8 cellular contexts compared by ENCODE assay signal in genomic region chr9:129737479-129738269, GRCh38. TPM values are rescaled to one million over a fixed set of nuclear protein-coding genes. Genes with fewer than 3 reads are reported as not detected.
DNase-seq lines count a peak whose midpoint lies in the region; ATAC-seq and TF ChIP-seq lines count a peak whose summit lies in the region.

No MANE protein-coding gene starts in this region.

- H3K36me3 ChIP-seq in OCI-LY3 (replicated peaks; ENCODE audit: low read depth, low read length) (no peaks in the 10 kb centered on the region), esophagus (ENCODE audit: control insufficient read depth in 2 of 2, insufficient read depth in 2 of 2, low read length in 1 of 2) (peaks cover 0 to 2% of the 10 kb centered on the region in 2 donors), muscle layer of colon (ENCODE audit: insufficient read depth, low read length) (no peaks in the 10 kb centered on the region)

- H3K4me2 ChIP-seq in OCI-LY3 (ENCODE audit: low read length) = peak overlapping the region; percentile 91

- no peak for TF ChIP-seq POLR2A in GM18505 (IDR thresholded peaks at IDR 0.05; ENCODE audit: borderline replicate concordance, extremely low read depth, insufficient read depth, insufficient read length)

- H3K27ac ChIP-seq in OCI-LY3 (ENCODE audit: low read length) (peak overlapping the region; percentile 16; the same call in 1 of the 2 replicates), esophagus (ENCODE audit: low read depth in 2 of 2, low read length in 1 of 2) (peak overlapping the region; percentile 74), muscle layer of colon (ENCODE audit: low read depth, low read length) (peak overlapping the region; percentile 10)

- DNase-seq in A172 (ENCODE audit: low spot score) (peak; percentile 58), HUDEP-2 (lab: John Stamatoyannopoulos, UW; ENCODE audit: unreplicated experiment in 76 of 76) (peak in 73 of 76 experiments; percentile 32 to 99 (median 78)), activated T-cell treated with anti-CD3 and anti-CD28 coated beads for 4 hours (peak; percentile 87)
- DNase-seq in stimulated activated CD8-positive, alpha-beta memory T cell treated with anti-CD3 and anti-CD28 coated beads, Interleukin-7, amount 100 ng/mL, for 1 hour (ENCODE audit: low read depth in 2 of 2) = peak; percentile 70 to 82

- H4K20me1 ChIP-seq in OCI-LY3 (ENCODE audit: insufficient read depth, low read length) = no peaks in the 10 kb centered on the region

- peak; percentile 86 for TF ChIP-seq CTCF in OCI-LY3 (IDR thresholded peaks at IDR 0.05; ENCODE audit: low read depth, low read length)

- peaks cover 9% of the 10 kb centered on the region for H3K4me1 ChIP-seq in OCI-LY3 (ENCODE audit: low read length)
- peaks cover 0 to 6% of the 10 kb centered on the region in 2 donors for H3K4me1 ChIP-seq in esophagus (ENCODE audit: control insufficient read depth in 2 of 2, insufficient read depth in 2 of 2, low read length in 1 of 2)
- H3K4me1 ChIP-seq in muscle layer of colon (ENCODE audit: insufficient read depth, low read length) = peaks cover 5% of the 10 kb centered on the region

- H3K27me3 ChIP-seq in OCI-LY3 (ENCODE audit: low read depth, low read length) (0 out of 2 replicates have a peak, but pooled peaks cover under 1% of the 10 kb centered on the region), esophagus (ENCODE audit: control insufficient read depth in 1 of 2, insufficient read depth in 2 of 2, low read length in 2 of 2) (no peaks in the 10 kb centered on the region), muscle layer of colon (ENCODE audit: control insufficient read depth in 1 of 2, insufficient read depth in 2 of 2, low read length in 2 of 2) (peaks cover 0 to 6% of the 10 kb centered on the region in 2 donors)

- H2AFZ ChIP-seq in OCI-LY3 (ENCODE audit: low read depth, low read length) = peak overlapping the region; percentile 91

- WGBS in esophagus, 2 donors = 4 to 5% methylated on average over 44 to 46 of the region's 46 CpGs

- H3K4me3 ChIP-seq in OCI-LY3 (ENCODE audit: low read length) (peak overlapping the region; percentile 77), esophagus (ENCODE audit: low read depth in 1 of 2, low read length in 2 of 2) (peak overlapping the region; percentile 37 to 56), muscle layer of colon (ENCODE audit: low read depth in 1 of 2, low read length in 2 of 2) (peak overlapping the region; percentile 34 to 67)

- peak; percentile 73 for ATAC-seq in GM18505 (IDR thresholded peaks at IDR 0.05; ENCODE audit: unreplicated experiment)

- no peaks in the 10 kb centered on the region for H3K79me2 ChIP-seq in OCI-LY3 (ENCODE audit: low read length)

- peak overlapping the region; percentile 70 for H3K9ac ChIP-seq in OCI-LY3 (ENCODE audit: low read length)
- H3K9ac ChIP-seq in muscle layer of colon (ENCODE audit: low read length) = peak overlapping the region; percentile 39

- no peaks in the 10 kb centered on the region for H3K9me3 ChIP-seq in OCI-LY3 (ENCODE audit: insufficient read depth, low read length)
- no peaks in the 10 kb centered on the region for H3K9me3 ChIP-seq in esophagus (ENCODE audit: control insufficient read depth in 2 of 2, insufficient read depth in 1 of 2, low read depth in 1 of 2, low read length in 1 of 2)
- no peaks in the 10 kb centered on the region for H3K9me3 ChIP-seq in muscle layer of colon (ENCODE audit: low read length)

RNA-seq across cellular contexts. Expression of gene PTGES, which starts 15.2 kb away (rescaled TPM):
- 3.3 and 4.3 TPM in 2 replicates for total RNA-seq in A172 (2014; rRNA removed; shearing (Covaris generic))
- polyA plus RNA-seq in esophagus = 10 to 100 TPM in 1 of 2 donors, 1 to 10 TPM in 1; 6.4 to 16.3 TPM

Comparison
In these comparisons a context has a peak if more than half of its experiments do, and no peak if none do; other contexts are left out.
1. Peak in every context shown above with its lines: DNase-seq, ATAC-seq, H3K4me3 ChIP-seq and H3K27ac ChIP-seq.
2. H3K27ac ChIP-seq: peak in every context shown above with its lines; median percentile 74 in esophagus; 16 in OCI-LY3; 10 in muscle layer of colon.